In the genomic region with DNA sequence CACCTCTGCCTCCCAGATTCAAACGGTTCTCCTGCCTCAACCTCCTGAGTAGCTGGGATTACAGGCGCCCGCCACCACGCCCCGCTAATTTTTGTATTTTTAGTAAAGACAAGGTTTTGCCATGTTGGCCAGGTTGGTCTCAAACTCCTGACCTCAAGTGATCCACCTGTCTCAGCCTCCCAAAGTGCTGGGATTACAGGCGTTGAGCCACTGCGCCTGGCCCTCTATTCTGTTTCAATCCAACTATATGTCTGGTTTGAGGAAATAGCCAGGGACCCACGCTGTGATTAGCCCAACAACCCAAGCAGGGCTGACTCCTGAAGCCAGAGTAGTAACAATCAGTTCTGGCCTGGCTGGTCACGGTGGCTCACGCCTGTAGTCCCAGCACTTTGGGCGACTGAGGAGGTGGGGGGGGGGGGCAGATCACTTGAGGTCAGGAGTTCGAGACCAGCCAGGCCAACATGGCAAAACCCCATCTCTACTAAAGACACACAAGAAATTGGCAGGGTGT, we compare ENCODE assay signal across 1 cellular context.
TF ChIP-seq lines count a peak whose summit lies in the region.

No MANE protein-coding gene starts in this region.

TF ChIP-seq in GM12878, 131 proteins besides CTCF, POLR2A, EP300 and RAD21:
- TF ChIP-seq NFXL1 (IDR thresholded peaks at IDR 0.05; ENCODE audit: borderline replicate concordance): peak; percentile 42; the same call in 1 of the 2 replicates
TF ChIP-seq in GM12878: peak in this region for 1; not testable (repeated sequence) for 130.
